ENCODE assay signal across 1 cellular context in genomic region chr12:916712-917445, GRCh38.
TF ChIP-seq lines count a peak whose summit lies in the region.

No MANE protein-coding gene starts in this region.

TF ChIP-seq in WTC11, 78 proteins besides CTCF, POLR2A, EP300 and RAD21 (continued from another document):
- TF ChIP-seq ZNF317 (CRISPR knock-in tag; IDR thresholded peaks at IDR 0.05; ENCODE audit: borderline replicate concordance, low read depth) (no peak), ZNF671 (CRISPR knock-in tag; IDR thresholded peaks at IDR 0.05) (no peak), ESRRA (CRISPR knock-in tag; IDR thresholded peaks at IDR 0.05; ENCODE audit: borderline replicate concordance) (no peak)
